ENCODE assay signal across 7 cellular contexts in genomic region chr4:16205298-16206164, GRCh38. TPM values are rescaled to one million over a fixed set of nuclear protein-coding genes. Genes with fewer than 3 reads are reported as not detected.
DNase-seq lines count a peak whose midpoint lies in the region; ATAC-seq, FAIRE-seq and TF ChIP-seq lines count a peak whose summit lies in the region.

No MANE protein-coding gene starts in this region.

- H3K4me1 ChIP-seq in esophagus muscularis mucosa (peaks cover 7 to 48% (median 41%) of the 10 kb centered on the region in 4 donors), prostate gland (replicated peaks) (no peaks in the 10 kb centered on the region)

- FAIRE-seq in RCC 7860 (lab: Jason Lieb, UNC): no peak

- H3K36me3 ChIP-seq in esophagus muscularis mucosa (peaks cover 0 to 19% (median 1%) of the 10 kb centered on the region in 4 donors), prostate gland (no peaks in the 10 kb centered on the region)

- H3K4me3 ChIP-seq in esophagus muscularis mucosa (no peak overlapping the region), prostate gland (no peak overlapping the region)

- H3K9me3 ChIP-seq in esophagus muscularis mucosa (no peaks in the 10 kb centered on the region), prostate gland (no peaks in the 10 kb centered on the region)

- H3K27ac ChIP-seq in esophagus muscularis mucosa (replicated peaks in 1 of 4) (no peak overlapping the region), prostate gland (no peak overlapping the region)

- intact Hi-C loops in esophagus muscularis mucosa (cut with DNase I) (loop anchor here (10.0 kb wide), 1 partner anchor 731 kb away; no protein-coding TSS in a partner anchor), prostate gland (cut with DNase I) (no loop called here)

- TF ChIP-seq CTCF in GM20000 (IDR thresholded peaks at IDR 0.05; ENCODE audit: extremely low read depth, missing control alignments): peak; percentile 24
- peak; percentile 34 to 57 (median 36) for TF ChIP-seq CTCF in esophagus muscularis mucosa (IDR thresholded peaks at IDR 0.05)
- TF ChIP-seq CTCF in prostate gland (IDR thresholded peaks at IDR 0.05): peak; percentile 30 to 50 (median 40)

- H3K27me3 ChIP-seq in esophagus muscularis mucosa: no peaks in the 10 kb centered on the region
- no peaks in the 10 kb centered on the region for H3K27me3 ChIP-seq in prostate gland (replicated peaks; ENCODE audit: insufficient read depth)

- no peak for TF ChIP-seq EP300 in esophagus muscularis mucosa (IDR thresholded peaks at IDR 0.05)

- TF ChIP-seq POLR2A in esophagus muscularis mucosa (IDR thresholded peaks at IDR 0.05; ENCODE audit: low read depth) (no peak), prostate gland (IDR thresholded peaks at IDR 0.05) (no peak)

- peak; percentile 60 for ATAC-seq in HG03457 (IDR thresholded peaks at IDR 0.05; ENCODE audit: unreplicated experiment)

- DNase-seq in GM03348 (ENCODE audit: low spot score): peak; percentile 41
- peak; percentile 45 for DNase-seq in GM20000 (ENCODE audit: low spot score)
- peak; percentile 36 for DNase-seq in RCC 7860 (ENCODE audit: low spot score)
- no peak for DNase-seq in esophagus muscularis mucosa (ENCODE audit: extremely low spot score)
- DNase-seq in prostate gland (ENCODE audit: low spot score): no peak
- no peak for DNase-seq in middle frontal gyrus (ENCODE audit: extremely low spot score, low spot score)

- WGBS in esophagus muscularis mucosa: 62% methylated on average over 7 of the region's 7 CpGs
- 69% methylated on average over 7 of the region's 7 CpGs for WGBS in prostate gland

RNA-seq across cellular contexts. Expression of gene TAPT1, which starts 20.7 kb away (rescaled TPM):
- total RNA-seq in esophagus muscularis mucosa (10 to 100 TPM; 18.1 to 27.4 (median 21.6) TPM), prostate gland (10 to 100 TPM; 16.2 to 48.6 TPM)

Comparison
In these comparisons a context has a peak if more than half of its experiments do, and no peak if none do; other contexts are left out.
1. DNase-seq: peak in GM03348 (single experiment), GM20000 (single experiment) and RCC 7860 (single experiment); none in esophagus muscularis mucosa (single experiment), prostate gland (single experiment) and middle frontal gyrus (single experiment).
2. Peak in every context shown above with its lines, with median percentiles within 50 percentile points of each other: CTCF ChIP-seq.